In genomic region chr17:81888988-81889595, GRCh38 we compare ENCODE assay signal across 14 cellular contexts. TPM values are rescaled to one million over a fixed set of nuclear protein-coding genes. Genes with fewer than 3 reads are reported as not detected.
DNase-seq lines count a peak whose midpoint lies in the region; ATAC-seq and TF ChIP-seq lines count a peak whose summit lies in the region.
"Had no signal": no experiment of that assay in that cellular context is flagged by ENCODE, and none has a peak within 500 bp of the region (broad histone marks: within the 10 kb centered on the region; RNA-seq: fewer than 3 reads in every experiment).

No MANE protein-coding gene starts in this region.

- peaks cover 63 to 72% (median 66%) of the 10 kb centered on the region in 11 experiments for H3K36me3 ChIP-seq in BLaER1 treated with 17β-estradiol and CSF1 and Interleukin-3, amounts not matched to agents 10 nM and 100 nM
- H3K36me3 ChIP-seq in GM23338 (ENCODE audit: insufficient read depth) (peaks cover 29% of the 10 kb centered on the region), thyroid gland (peaks cover 23 to 31% of the 10 kb centered on the region in 2 donors)

- peaks cover 16 to 85% (median 67%) of the 10 kb centered on the region in 11 experiments; a peak in 21 of 22 replicates for H4K20me1 ChIP-seq in BLaER1 treated with 17β-estradiol and CSF1 and Interleukin-3, amounts not matched to agents 10 nM and 100 nM
- peaks cover 14% of the 10 kb centered on the region; the same call in 1 of the 2 replicates for H4K20me1 ChIP-seq in GM23338 (replicated peaks; ENCODE audit: insufficient read depth)

- H3K4me3 ChIP-seq in BLaER1 treated with 17β-estradiol and CSF1 and Interleukin-3, amounts not matched to agents 10 nM and 100 nM, result peak overlapping the region in 7 of 10 experiments; percentile 70 to 97 (median 91); a peak in 8 of 20 replicates
- H3K4me3 ChIP-seq in GM23338 (no peak overlapping the region), thyroid gland (replicated peaks in 1 of 3) (no peak overlapping the region)

- no peak for ATAC-seq in GM23338
- ATAC-seq in activated CD8-positive, alpha-beta T cell treated with anti-CD3 and anti-CD28 coated beads, Interleukin-2, amount 10 ng/mL, durations not matched to agents 7 days and 5 days, result no peak
- no peak for ATAC-seq in naive thymus-derived CD8-positive, alpha-beta T cell
- ATAC-seq in GM21381 (IDR thresholded peaks at IDR 0.05; ENCODE audit: unreplicated experiment), result no peak
- ATAC-seq: heart right ventricle had no signal

- H3K4me2 ChIP-seq in BLaER1 treated with 17β-estradiol and CSF1 and Interleukin-3, amounts not matched to agents 10 nM and 100 nM, result peak overlapping the region; percentile 90 to 100 (median 95); a peak in 21 of 22 replicates
- H3K4me2 ChIP-seq in GM23338, result no peak overlapping the region

- POLR2A ChIA-PET in activated CD8-positive, alpha-beta T cell treated with anti-CD3 and anti-CD28 coated beads, Interleukin-2, amount 10 ng/mL, durations not matched to agents 7 days and 5 days (lab: Charles Lee), result interaction anchor here (0.5 kb wide), 2 partner anchors 88 to 131 kb away, joined by 3 to 6 read pairs; no protein-coding TSS in a partner anchor
- POLR2A ChIA-PET in naive thymus-derived CD8-positive, alpha-beta T cell (lab: Charles Lee), result interaction anchor here (8.9 kb wide), 1 partner anchor 17 kb away, joined by 71 read pairs; the partner anchor contains the start of gene ARHGDIA

- no peaks in the 10 kb centered on the region for H3K27me3 ChIP-seq in BLaER1 treated with 17β-estradiol and CSF1 and Interleukin-3, amounts not matched to agents 10 nM and 100 nM
- H3K27me3 ChIP-seq in GM23338 (ENCODE audit: insufficient read depth), result no peaks in the 10 kb centered on the region
- H3K27me3 ChIP-seq in thyroid gland, result no peaks in the 10 kb centered on the region
- H3K27me3 ChIP-seq: brain microvascular endothelial cell, heart right ventricle, suprapubic skin had no signal

- peak overlapping the region in 1 of 11 experiments; percentile 87; a peak in 2 of 22 replicates for H3K27ac ChIP-seq in BLaER1 treated with 17β-estradiol and CSF1 and Interleukin-3, amounts not matched to agents 10 nM and 100 nM
- H3K27ac ChIP-seq in GM23338 (ENCODE audit: low read depth) (no peak overlapping the region), thyroid gland (no peak overlapping the region)
- H3K27ac ChIP-seq: brain microvascular endothelial cell, heart right ventricle, suprapubic skin had no signal

- H3K4me3 Mint-ChIP-seq in GM23338, result peak overlapping the region; percentile 91
- peak overlapping the region; percentile 91 for H3K4me3 Mint-ChIP-seq in activated CD8-positive, alpha-beta T cell treated with anti-CD3 and anti-CD28 coated beads, Interleukin-2, amount 10 ng/mL, durations not matched to agents 7 days and 5 days
- H3K4me3 Mint-ChIP-seq in naive thymus-derived CD8-positive, alpha-beta T cell, result peak overlapping the region; percentile 31 to 93 (median 62)

- no peak for DNase-seq in GM23338 (ENCODE audit: low spot score)
- DNase-seq in activated CD8-positive, alpha-beta T cell treated with anti-CD3 and anti-CD28 coated beads, Interleukin-2, amount 10 ng/mL, durations not matched to agents 7 days and 5 days, result no peak
- no peak for DNase-seq in naive thymus-derived CD8-positive, alpha-beta T cell
- no peak for DNase-seq in DMS114 treated with DMSO at 0.1 percent for 48 hours (lab: John Stamatoyannopoulos, UW; ENCODE audit: unreplicated experiment)
- no peak for DNase-seq in thyroid gland
- DNase-seq in NCI-H82 treated with DMSO at 0.1 percent for 48 hours (lab: John Stamatoyannopoulos, UW; ENCODE audit: unreplicated experiment), result no peak
- DNase-seq: activated CD8-positive, alpha-beta memory T cell treated with anti-CD3 and anti-CD28 coated beads for 24 hours; brain microvascular endothelial cell; NCI-H1694; SW 1271 had no signal

- 92 to 94% methylated on average over 16 of the region's 16 CpGs for WGBS in thyroid gland, 2 donors

- H3K27me3 Mint-ChIP-seq in GM23338 (ENCODE audit: insufficient read depth, low read depth, poor library complexity), result peaks cover 31% of the 10 kb centered on the region
- H3K27me3 Mint-ChIP-seq in activated CD8-positive, alpha-beta T cell treated with anti-CD3 and anti-CD28 coated beads, Interleukin-2, amount 10 ng/mL, durations not matched to agents 7 days and 5 days (ENCODE audit: low read depth), result no peaks in the 10 kb centered on the region
- H3K27me3 Mint-ChIP-seq in naive thymus-derived CD8-positive, alpha-beta T cell, result no peaks in the 10 kb centered on the region

- H3K4me1 ChIP-seq in BLaER1 treated with 17β-estradiol and CSF1 and Interleukin-3, amounts not matched to agents 10 nM and 100 nM, result peaks cover 34 to 67% (median 45%) of the 10 kb centered on the region in 10 experiments
- H3K4me1 ChIP-seq in GM23338 (ENCODE audit: insufficient read depth) (peaks cover 8% of the 10 kb centered on the region; the same call in 1 of the 2 replicates), thyroid gland (peaks cover 16 to 33% of the 10 kb centered on the region in 2 donors)

- peak overlapping the region; percentile 91 to 99 (median 97); a peak in 17 of 22 replicates for H3K9ac ChIP-seq in BLaER1 treated with 17β-estradiol and CSF1 and Interleukin-3, amounts not matched to agents 10 nM and 100 nM

- intact Hi-C loops in thyroid gland (cut with DNase I), result no loop called here

- H3K79me2 ChIP-seq in GM23338 (replicated peaks; ENCODE audit: insufficient read depth), result peaks cover 58% of the 10 kb centered on the region

- H3F3A ChIP-seq in GM23338 (replicated peaks; ENCODE audit: low read depth), result peaks cover 24% of the 10 kb centered on the region

- no peak overlapping the region for H2AFZ ChIP-seq in GM23338

- no peaks in the 10 kb centered on the region for H3K9me3 Mint-ChIP-seq in GM23338
- no peaks in the 10 kb centered on the region for H3K9me3 Mint-ChIP-seq in activated CD8-positive, alpha-beta T cell treated with anti-CD3 and anti-CD28 coated beads, Interleukin-2, amount 10 ng/mL, durations not matched to agents 7 days and 5 days (ENCODE audit: insufficient read depth)
- H3K9me3 Mint-ChIP-seq in naive thymus-derived CD8-positive, alpha-beta T cell, result no peaks in the 10 kb centered on the region

- TF ChIP-seq CTCF in GM23338 (conservative IDR thresholded peaks at IDR 0.05; ENCODE audit: low read depth in 2 of 2), result no peak
- TF ChIP-seq CTCF in thyroid gland (IDR thresholded peaks at IDR 0.05), result no peak

- CTCF ChIA-PET in activated CD8-positive, alpha-beta T cell treated with anti-CD3 and anti-CD28 coated beads, Interleukin-2, amount 10 ng/mL, durations not matched to agents 7 days and 5 days (lab: Charles Lee), result interaction anchor here (0.9 kb wide), 1 partner anchor 20 kb away, joined by 4 read pairs; no protein-coding TSS in a partner anchor

- H3K4me1 Mint-ChIP-seq in GM23338, result peaks cover 4% of the 10 kb centered on the region; the same call in 1 of the 3 replicates
- H3K4me1 Mint-ChIP-seq in activated CD8-positive, alpha-beta T cell treated with anti-CD3 and anti-CD28 coated beads, Interleukin-2, amount 10 ng/mL, durations not matched to agents 7 days and 5 days (ENCODE audit: low read depth), result peaks cover 38% of the 10 kb centered on the region
- H3K4me1 Mint-ChIP-seq in naive thymus-derived CD8-positive, alpha-beta T cell, result peaks cover 13 to 36% (median 26%) of the 10 kb centered on the region in 4 donors

- no peaks in the 10 kb centered on the region for H3K9me2 ChIP-seq in GM23338 (ENCODE audit: insufficient read depth)

- no peaks in the 10 kb centered on the region for H3K9me3 ChIP-seq in BLaER1 treated with 17β-estradiol and CSF1 and Interleukin-3, amounts not matched to agents 10 nM and 100 nM (replicated peaks in 1 of 11)
- no peaks in the 10 kb centered on the region for H3K9me3 ChIP-seq in thyroid gland
- H3K9me3 ChIP-seq: heart right ventricle, suprapubic skin had no signal

- peaks cover 71% of the 10 kb centered on the region for H3K36me3 Mint-ChIP-seq in GM23338 (ENCODE audit: low read depth)
- peaks cover 58% of the 10 kb centered on the region for H3K36me3 Mint-ChIP-seq in activated CD8-positive, alpha-beta T cell treated with anti-CD3 and anti-CD28 coated beads, Interleukin-2, amount 10 ng/mL, durations not matched to agents 7 days and 5 days (ENCODE audit: low read depth)
- H3K36me3 Mint-ChIP-seq in naive thymus-derived CD8-positive, alpha-beta T cell, result peaks cover 0 to 43% (median 6%) of the 10 kb centered on the region in 3 donors

- TF ChIP-seq POLR2A in thyroid gland (IDR thresholded peaks at IDR 0.05), result no peak

- no peak overlapping the region for H3K27ac Mint-ChIP-seq in GM23338
- peak overlapping the region; percentile 50 for H3K27ac Mint-ChIP-seq in activated CD8-positive, alpha-beta T cell treated with anti-CD3 and anti-CD28 coated beads, Interleukin-2, amount 10 ng/mL, durations not matched to agents 7 days and 5 days
- peak overlapping the region in 7 of 10 donors; percentile 56 to 97 (median 65) for H3K27ac Mint-ChIP-seq in naive thymus-derived CD8-positive, alpha-beta T cell

RNA-seq across cellular contexts. Expression of gene ALYREF, which starts 2.3 kb away (rescaled TPM):
- total RNA-seq in GM23338 (2014; rRNA removed; shearing (Covaris generic)), result 236 TPM in 2 replicates
- polyA plus RNA-seq in GM23338 (2016; fragmentation: Nextera tagmentation; extraction: Ambion mirVana), result 36.5 and 54.3 TPM in 2 replicates
- 100 to 1,000 TPM; 269 to 273 TPM for total RNA-seq in activated CD8-positive, alpha-beta T cell treated with anti-CD3 and anti-CD28 coated beads, Interleukin-2, amount 10 ng/mL, durations not matched to agents 7 days and 5 days
- total RNA-seq in naive thymus-derived CD8-positive, alpha-beta T cell, result 10 to 100 TPM; 49.9 to 54.4 TPM
- 10 to 100 TPM; 31.7 to 55.4 (median 50.1) TPM for polyA plus RNA-seq in naive thymus-derived CD8-positive, alpha-beta T cell
- total RNA-seq in thyroid gland, result 100 to 1,000 TPM in 1 of 4 donors, 10 to 100 TPM in 3; 55.5 to 106 (median 75.4) TPM

RNA-seq across cellular contexts. Expression of gene ANAPC11, which starts 2.4 kb away (rescaled TPM):
- total RNA-seq in GM23338 (2014; rRNA removed; shearing (Covaris generic)), result 149 and 188 TPM in 2 replicates
- 498 and 517 TPM in 2 replicates for polyA plus RNA-seq in GM23338 (2016; fragmentation: Nextera tagmentation; extraction: Ambion mirVana)
- total RNA-seq in activated CD8-positive, alpha-beta T cell treated with anti-CD3 and anti-CD28 coated beads, Interleukin-2, amount 10 ng/mL, durations not matched to agents 7 days and 5 days, result 100 to 1,000 TPM; 122 TPM
- total RNA-seq in naive thymus-derived CD8-positive, alpha-beta T cell, result 10 to 100 TPM; 38.7 to 48.1 TPM
- polyA plus RNA-seq in naive thymus-derived CD8-positive, alpha-beta T cell, result 100 to 1,000 TPM; 273 to 324 (median 275) TPM
- total RNA-seq in thyroid gland, result 100 to 1,000 TPM in 3 of 4 donors, 10 to 100 TPM in 1; 88.8 to 202 (median 169) TPM

RNA-seq across cellular contexts. Expression of gene NPB, which starts 12.9 kb away (rescaled TPM):
- 0.93 and 3.8 TPM in 2 replicates for total RNA-seq in GM23338 (2014; rRNA removed; shearing (Covaris generic))
- 2.7 and 3.6 TPM in 2 replicates for polyA plus RNA-seq in GM23338 (2016; fragmentation: Nextera tagmentation; extraction: Ambion mirVana)
- under 1 TPM; 0.18 to 0.55 TPM for total RNA-seq in activated CD8-positive, alpha-beta T cell treated with anti-CD3 and anti-CD28 coated beads, Interleukin-2, amount 10 ng/mL, durations not matched to agents 7 days and 5 days
- total RNA-seq in naive thymus-derived CD8-positive, alpha-beta T cell, result 1 to 10 TPM in 1 of 2 experiments, under 1 TPM in 1; 0.69 to 1.0 TPM
- not detected for polyA plus RNA-seq in naive thymus-derived CD8-positive, alpha-beta T cell
- 1 to 10 TPM in 1 of 4 donors, under 1 TPM in 2, not detected in 1; 0.33 to 1.1 (median 0.38) TPM for total RNA-seq in thyroid gland

RNA-seq across cellular contexts. Expression of gene ARHGDIA, which starts 18.0 kb away (rescaled TPM):
- 80.1 and 125 TPM in 2 replicates for total RNA-seq in GM23338 (2014; rRNA removed; shearing (Covaris generic))
- 140 and 152 TPM in 2 replicates for polyA plus RNA-seq in GM23338 (2016; fragmentation: Nextera tagmentation; extraction: Ambion mirVana)
- total RNA-seq in activated CD8-positive, alpha-beta T cell treated with anti-CD3 and anti-CD28 coated beads, Interleukin-2, amount 10 ng/mL, durations not matched to agents 7 days and 5 days, result 100 to 1,000 TPM; 756 to 778 TPM
- 100 to 1,000 TPM; 317 to 343 TPM for total RNA-seq in naive thymus-derived CD8-positive, alpha-beta T cell
- polyA plus RNA-seq in naive thymus-derived CD8-positive, alpha-beta T cell, result 100 to 1,000 TPM in 1 of 3 donors, 10 to 100 TPM in 2; 55.1 to 102 (median 87.2) TPM
- total RNA-seq in thyroid gland, result 100 to 1,000 TPM; 115 to 173 (median 164) TPM

RNA-seq across cellular contexts. Expression of gene PCYT2, which starts 22.1 kb away (rescaled TPM):
- 65.2 and 82.9 TPM in 2 replicates for total RNA-seq in GM23338 (2014; rRNA removed; shearing (Covaris generic))
- 50.9 and 51.6 TPM in 2 replicates for polyA plus RNA-seq in GM23338 (2016; fragmentation: Nextera tagmentation; extraction: Ambion mirVana)
- 10 to 100 TPM; 48.6 to 50.4 TPM for total RNA-seq in activated CD8-positive, alpha-beta T cell treated with anti-CD3 and anti-CD28 coated beads, Interleukin-2, amount 10 ng/mL, durations not matched to agents 7 days and 5 days
- total RNA-seq in naive thymus-derived CD8-positive, alpha-beta T cell, result 10 to 100 TPM; 34.9 to 38.5 TPM
- 10 to 100 TPM; 22.9 to 24.0 (median 23.7) TPM for polyA plus RNA-seq in naive thymus-derived CD8-positive, alpha-beta T cell
- 10 to 100 TPM; 30.4 to 36.5 (median 34.2) TPM for total RNA-seq in thyroid gland

Comparison
In these comparisons a context has a peak if more than half of its experiments do, and no peak if none do; other contexts are left out.
1. H3K4me3 ChIP-seq: peak in BLaER1 treated with 17β-estradiol and CSF1 and Interleukin-3, amounts not matched to agents 10 nM and 100 nM (7 of 10); none in GM23338 (single experiment) and thyroid gland (0 of 3).
2. Peak in every context shown above with its lines, with median percentiles within 50 percentile points of each other: H3K4me3 Mint-ChIP-seq.